8 cellular contexts compared by ENCODE assay signal in genomic region chr17:18259621-18260331, GRCh38. TPM values are rescaled to one million over a fixed set of nuclear protein-coding genes. Genes with fewer than 3 reads are reported as not detected.
A peak's percentile ranks its signal among the peaks of the same experiment; 100 is the strongest.
DNase-seq lines count a peak whose midpoint lies in the region; ATAC-seq, FAIRE-seq and TF ChIP-seq lines count a peak whose summit lies in the region.

No MANE protein-coding gene starts in this region.

- no peak for TF ChIP-seq EP300 in esophagus muscularis mucosa (IDR thresholded peaks at IDR 0.05)

- H3K9me3 ChIP-seq in esophagus muscularis mucosa, result no peaks in the 10 kb centered on the region

- TF ChIP-seq CTCF in esophagus muscularis mucosa (IDR thresholded peaks at IDR 0.05) (no peak), retinal pigment epithelial cell (conservative IDR thresholded peaks at IDR 0.05; ENCODE audit: low read depth, low read length) (no peak)

- TF ChIP-seq POLR2A in H54 (IDR thresholded peaks at IDR 0.05; ENCODE audit: low read depth, low read length), result no peak
- TF ChIP-seq POLR2A in esophagus muscularis mucosa (IDR thresholded peaks at IDR 0.05; ENCODE audit: low read depth), result no peak

- peaks cover 51 to 63% (median 56%) of the 10 kb centered on the region in 4 donors for H3K4me1 ChIP-seq in esophagus muscularis mucosa

- no peak for FAIRE-seq in H54 (lab: Jason Lieb, UNC)

- peak; percentile 81 for DNase-seq in H54 (ENCODE audit: insufficient read length, low spot score)
- DNase-seq in RKO (ENCODE audit: low spot score), result peak; percentile 93
- no peak for DNase-seq in esophagus muscularis mucosa (ENCODE audit: extremely low spot score)
- DNase-seq in retinal pigment epithelial cell (ENCODE audit: low read depth), result no peak
- DNase-seq in NCI-H526 (lab: John Stamatoyannopoulos, UW), result no peak
- DNase-seq in NCI-H2227 (lab: John Stamatoyannopoulos, UW; ENCODE audit: unreplicated experiment), result no peak
- no peak for DNase-seq in NCI-H187 treated with DMSO at 0.1 percent for 48 hours (lab: John Stamatoyannopoulos, UW)

- peak overlapping the region; percentile 97 to 99 (median 98) for H3K27ac ChIP-seq in esophagus muscularis mucosa (replicated peaks in 1 of 4)

- ATAC-seq in HG03378 (IDR thresholded peaks at IDR 0.05; ENCODE audit: unreplicated experiment), result no peak

- peaks cover 32 to 43% (median 42%) of the 10 kb centered on the region in 4 donors for H3K36me3 ChIP-seq in esophagus muscularis mucosa

- WGBS in esophagus muscularis mucosa, result 75% methylated on average over 19 of the region's 22 CpGs

- H3K4me3 ChIP-seq in esophagus muscularis mucosa (peak overlapping the region; percentile 77 to 98 (median 94)), retinal pigment epithelial cell (ENCODE audit: low read length) (peak overlapping the region; percentile 83)

- intact Hi-C loops in esophagus muscularis mucosa (cut with DNase I), result no loop called here

- no peaks in the 10 kb centered on the region for H3K27me3 ChIP-seq in esophagus muscularis mucosa

RNA-seq across cellular contexts. Expression of gene MIEF2, which starts 0.7 kb away (rescaled TPM):
- total RNA-seq in esophagus muscularis mucosa, result 10 to 100 TPM; 10.8 to 27.2 (median 17.9) TPM

RNA-seq across cellular contexts. Expression of gene FLII, which starts 1.2 kb away (rescaled TPM):
- total RNA-seq in esophagus muscularis mucosa, result 100 to 1,000 TPM; 302 to 528 (median 408) TPM

RNA-seq across cellular contexts. Expression of gene LLGL1, which starts 34.3 kb away (rescaled TPM):
- 10 to 100 TPM; 17.6 to 35.1 (median 26.2) TPM for total RNA-seq in esophagus muscularis mucosa

RNA-seq across cellular contexts. Expression of gene TOP3A, which starts 55.0 kb away (rescaled TPM):
- total RNA-seq in esophagus muscularis mucosa, result 10 to 100 TPM; 21.2 to 33.5 (median 21.8) TPM

RNA-seq across cellular contexts. Expression of gene SMCR8, which starts 55.3 kb away (rescaled TPM):
- total RNA-seq in esophagus muscularis mucosa, result 10 to 100 TPM; 13.3 to 20.5 (median 17.3) TPM

Comparison
In these comparisons a context has a peak if more than half of its experiments do, and no peak if none do; other contexts are left out.
1. DNase-seq: peak in H54 (single experiment) and RKO (single experiment); none in esophagus muscularis mucosa (single experiment), retinal pigment epithelial cell (single experiment), NCI-H526 (0 of 2), NCI-H2227 (single experiment) and NCI-H187 treated with DMSO at 0.1 percent for 48 hours (single experiment).